In genomic region chr18:9494778-9495302, GRCh38 we compare ENCODE assay signal across 9 cellular contexts. TPM values are rescaled to one million over a fixed set of nuclear protein-coding genes. Genes with fewer than 3 reads are reported as not detected.
DNase-seq lines count a peak whose midpoint lies in the region; ATAC-seq, FAIRE-seq and TF ChIP-seq lines count a peak whose summit lies in the region.
"Had no signal": no experiment of that assay in that cellular context is flagged by ENCODE, and none has a peak within 500 bp of the region (broad histone marks: within the 10 kb centered on the region; RNA-seq: fewer than 3 reads in every experiment).

No MANE protein-coding gene starts in this region.

- H3K27ac ChIP-seq in HepG2 (ENCODE audit: extremely low read length, insufficient read depth, low read length): no peak overlapping the region
- H3K27ac ChIP-seq in right lobe of liver: no peak overlapping the region
- H3K27ac ChIP-seq in upper lobe of right lung: no peak overlapping the region
- no peak overlapping the region for H3K27ac ChIP-seq in small intestine (ENCODE audit: low read depth in 1 of 2, low read length in 1 of 2)
- H3K27ac ChIP-seq in gastroesophageal sphincter: no peak overlapping the region
- H3K27ac ChIP-seq: heart right ventricle had no signal

- TF ChIP-seq EP300 in HepG2 (IDR thresholded peaks at IDR 0.05; ENCODE audit: low read depth in 2 of 2, low read length in 2 of 2) (no peak), HepG2 (CRISPR knock-in tag; IDR thresholded peaks at IDR 0.05; ENCODE audit: borderline replicate concordance) (no peak), gastroesophageal sphincter (IDR thresholded peaks at IDR 0.05) (no peak)

- H3K36me3 Mint-ChIP-seq in activated CD8-positive, alpha-beta T cell treated with anti-CD3 and anti-CD28 coated beads for 36 hours (ENCODE audit: low read depth): peaks cover 20% of the 10 kb centered on the region

- H3K27me3 ChIP-seq in HepG2 (ENCODE audit: control insufficient read depth in 1 of 2, insufficient read depth in 2 of 2, low read length in 2 of 2): no peaks in the 10 kb centered on the region
- no peaks in the 10 kb centered on the region for H3K27me3 ChIP-seq in right lobe of liver
- no peaks in the 10 kb centered on the region for H3K27me3 ChIP-seq in upper lobe of right lung
- H3K27me3 ChIP-seq in small intestine (ENCODE audit: control insufficient read depth in 2 of 2, insufficient read depth in 2 of 2, low read length in 2 of 2): no peaks in the 10 kb centered on the region
- no peaks in the 10 kb centered on the region for H3K27me3 ChIP-seq in gastroesophageal sphincter
- H3K27me3 ChIP-seq: heart right ventricle had no signal

- H3K9me3 Mint-ChIP-seq in activated CD8-positive, alpha-beta T cell treated with anti-CD3 and anti-CD28 coated beads for 36 hours: peaks cover 2% of the 10 kb centered on the region

- no peaks in the 10 kb centered on the region for H3K27me3 Mint-ChIP-seq in activated CD8-positive, alpha-beta T cell treated with anti-CD3 and anti-CD28 coated beads for 36 hours

- no TSS peak for BruUV-seq in HepG2 (replicated peaks; lab: Mats Ljungman, UMichigan)

- peaks cover 30% of the 10 kb centered on the region for H3K4me1 Mint-ChIP-seq in activated CD8-positive, alpha-beta T cell treated with anti-CD3 and anti-CD28 coated beads for 36 hours (ENCODE audit: low read depth)

- no peak overlapping the region for H3K9ac ChIP-seq in HepG2 (ENCODE audit: insufficient read depth, low read depth, low read length)

- DNase-seq in HepG2 (ENCODE audit: low spot score) (no peak), right lobe of liver (no peak), upper lobe of right lung (no peak), small intestine (no peak), NCI-H2227 treated with DMSO at 0.1 percent for 48 hours (lab: John Stamatoyannopoulos, UW) (no peak)
- DNase-seq in activated CD8-positive, alpha-beta T cell treated with anti-CD3 and anti-CD28 coated beads for 36 hours: peak; percentile 44
- DNase-seq: heart right ventricle had no signal

- no peak overlapping the region for H2AFZ ChIP-seq in HepG2 (ENCODE audit: low read length)

- POLR2A ChIA-PET in HepG2 (lab: Yijun Ruan, JAX): no interaction called here
- POLR2A ChIA-PET in activated CD8-positive, alpha-beta T cell treated with anti-CD3 and anti-CD28 coated beads for 36 hours (lab: Charles Lee): interaction anchor here (0.7 kb wide), 1 partner anchor 643 kb away, joined by 3 read pairs; no protein-coding TSS in a partner anchor

- intact Hi-C loops in HepG2 (cut with micrococcal nuclease; ENCODE audit: unreplicated experiment) (no loop called here), right lobe of liver (cut with DNase I) (no loop called here), upper lobe of right lung (cut with DNase I) (no loop called here)
- intact Hi-C loops in activated CD8-positive, alpha-beta T cell treated with anti-CD3 and anti-CD28 coated beads for 36 hours (cut with micrococcal nuclease): no loop called here

- no peaks in the 10 kb centered on the region for H4K20me1 ChIP-seq in HepG2 (ENCODE audit: insufficient read depth, low read length)

- H3K4me3 Mint-ChIP-seq in activated CD8-positive, alpha-beta T cell treated with anti-CD3 and anti-CD28 coated beads for 36 hours: no peak overlapping the region

- ATAC-seq in HepG2 (no peak), right lobe of liver (no peak), HG03280 (IDR thresholded peaks at IDR 0.05; ENCODE audit: unreplicated experiment) (peak; percentile 82), upper lobe of right lung (peak; percentile 86), gastroesophageal sphincter (no peak)
- peak; percentile 80 for ATAC-seq in activated CD8-positive, alpha-beta T cell treated with anti-CD3 and anti-CD28 coated beads for 36 hours
- ATAC-seq: heart right ventricle had no signal

- no peak for TF ChIP-seq RAD21 in HepG2 (CRISPR knock-in tag; IDR thresholded peaks at IDR 0.05)

- 94% methylated on average over 9 of the region's 9 CpGs for WGBS in HepG2 (ENCODE audit: low lambda C conversion rate)
- 77% methylated on average over 8 of the region's 9 CpGs for WGBS in right lobe of liver (ENCODE audit: insufficient coverage, low coverage, low lambda C conversion rate, missing lambda C conversion rate)
- WGBS in small intestine, 3 donors: 82 to 86% (median 85%) methylated on average over 9 of the region's 9 CpGs
- WGBS in gastroesophageal sphincter (ENCODE audit: low coverage in 1 of 2), 2 donors: 85 to 86% methylated on average over 5 to 8 of the region's 9 CpGs

- H3K9me3 ChIP-seq in HepG2 (ENCODE audit: low read length) (no peaks in the 10 kb centered on the region), right lobe of liver (no peaks in the 10 kb centered on the region), upper lobe of right lung (no peaks in the 10 kb centered on the region), small intestine (ENCODE audit: control insufficient read depth, low read depth) (no peaks in the 10 kb centered on the region), gastroesophageal sphincter (no peaks in the 10 kb centered on the region)

- H3K4me3 ChIP-seq in HepG2 (replicated peaks in 1 of 3; ENCODE audit: insufficient read depth in 1 of 3, low read depth in 2 of 3, low read length in 3 of 3) (no peak overlapping the region), right lobe of liver (no peak overlapping the region), upper lobe of right lung (no peak overlapping the region), small intestine (ENCODE audit: low read depth in 1 of 2, low read length in 2 of 2) (no peak overlapping the region), gastroesophageal sphincter (no peak overlapping the region)
- H3K4me3 ChIP-seq: heart right ventricle had no signal

- FAIRE-seq in HepG2 (lab: Jason Lieb, UNC) (no peak), small intestine (lab: Jason Lieb, UNC) (no peak)

- H3K27ac Mint-ChIP-seq in activated CD8-positive, alpha-beta T cell treated with anti-CD3 and anti-CD28 coated beads for 36 hours: no peak overlapping the region

- in situ Hi-C loops in HepG2 (cut with HindIII; ENCODE audit: extremely low pct_ligation_motif_present, low pct_unique_long_range_greater_than_20kb): no loop called here

- TF ChIP-seq POLR2A in HepG2 (IDR thresholded peaks at IDR 0.05; ENCODE audit: insufficient read depth in 1 of 2, low read depth in 2 of 2, low read length in 2 of 2): no peak
- no peak for TF ChIP-seq POLR2A in right lobe of liver (IDR thresholded peaks at IDR 0.05)
- no peak for TF ChIP-seq POLR2A in gastroesophageal sphincter (IDR thresholded peaks at IDR 0.05)

- CTCF ChIA-PET in HepG2 (lab: Yijun Ruan, JAX; ENCODE audit: low intra/inter-chr PET ratio, low total read pairs): no interaction called here
- CTCF ChIA-PET in activated CD8-positive, alpha-beta T cell treated with anti-CD3 and anti-CD28 coated beads for 36 hours (lab: Charles Lee): interaction anchor here (1.0 kb wide), 1 partner anchor 22 kb away, joined by 3 read pairs; no protein-coding TSS in a partner anchor

- H3K36me3 ChIP-seq in HepG2 (replicated peaks in 1 of 2; ENCODE audit: control insufficient read depth in 1 of 2, insufficient read depth in 2 of 2, low read length in 2 of 2) (no peaks in the 10 kb centered on the region), right lobe of liver (no peaks in the 10 kb centered on the region), upper lobe of right lung (no peaks in the 10 kb centered on the region), small intestine (ENCODE audit: control insufficient read depth in 2 of 2, insufficient read depth in 2 of 2, low read length in 2 of 2) (no peaks in the 10 kb centered on the region), gastroesophageal sphincter (peaks cover 0 to 4% of the 10 kb centered on the region in 2 donors)

- peaks cover 43% of the 10 kb centered on the region for H3K79me2 ChIP-seq in HepG2 (ENCODE audit: insufficient read depth, low read length)

- TF ChIP-seq CTCF in HepG2 (CRISPR knock-in tag; IDR thresholded peaks at IDR 0.05) (no peak), right lobe of liver (IDR thresholded peaks at IDR 0.05) (no peak), upper lobe of right lung (IDR thresholded peaks at IDR 0.05) (no peak), gastroesophageal sphincter (IDR thresholded peaks at IDR 0.05) (no peak)
- TF ChIP-seq CTCF in activated CD8-positive, alpha-beta T cell treated with anti-CD3 and anti-CD28 coated beads for 36 hours (IDR thresholded peaks at IDR 0.05): no peak

- H3K4me2 ChIP-seq in HepG2 (ENCODE audit: low read depth, low read length): no peak overlapping the region

- H3K4me1 ChIP-seq in HepG2 (ENCODE audit: insufficient read depth, low read length): no peaks in the 10 kb centered on the region
- H3K4me1 ChIP-seq in right lobe of liver: peaks cover 0 to 3% (median 0%) of the 10 kb centered on the region in 4 donors
- H3K4me1 ChIP-seq in upper lobe of right lung: no peaks in the 10 kb centered on the region
- peaks cover 0 to 13% of the 10 kb centered on the region in 2 donors for H3K4me1 ChIP-seq in small intestine (ENCODE audit: control insufficient read depth in 2 of 2, insufficient read depth in 1 of 2, low read depth in 1 of 2, low read length in 1 of 2)
- H3K4me1 ChIP-seq in gastroesophageal sphincter: peaks cover 0 to 16% (median 3%) of the 10 kb centered on the region in 3 donors

RNA-seq across cellular contexts. Expression of gene RALBP1, which starts 19.5 kb away (rescaled TPM):
- total RNA-seq in HepG2 (2016; rRNA removed; fragmentation: Illumina TruSeq; extraction: Trizol): 33.1 and 39.9 TPM in 2 replicates
- 9.4 and 10.0 TPM in 2 replicates for total RNA-seq in HepG2 (2016; cell fraction: cytosol; rRNA removed; fragmentation: Illumina TruSeq; extraction: Trizol; ENCODE audit: low read depth)
- total RNA-seq in HepG2 (2016; cell fraction: insoluble cytoplasmic fraction; rRNA removed; fragmentation: Illumina TruSeq; extraction: Trizol): 30.2 and 34.3 TPM in 2 replicates
- 30.2 and 31.0 TPM in 2 replicates for total RNA-seq in HepG2 (2016; cell fraction: membrane; rRNA removed; fragmentation: Illumina TruSeq; extraction: Trizol)
- total RNA-seq in HepG2 (2016; cell fraction: nucleus; rRNA removed; fragmentation: Illumina TruSeq; extraction: Trizol): 13.8 and 14.2 TPM in 2 replicates
- 23.6 and 24.5 TPM in 2 replicates for polyA plus RNA-seq in HepG2 (2011; rRNA removed)
- 29.3 and 33.5 TPM in 2 replicates for polyA plus RNA-seq in HepG2 (2011; cell fraction: cytosol; rRNA removed)
- 13.3 and 15.1 TPM in 2 replicates for polyA plus RNA-seq in HepG2 (2011; cell fraction: nucleus; rRNA removed)
- polyA plus RNA-seq in HepG2 (2012): 26.8 and 27.1 TPM in 2 replicates
- 7.0 and 8.2 TPM in 2 replicates for polyA plus RNA-seq in HepG2 (2016; cell fraction: cytosol; fragmentation: Illumina TruSeq; extraction: Trizol; ENCODE audit: low read depth)
- polyA plus RNA-seq in HepG2 (2016; cell fraction: insoluble cytoplasmic fraction; fragmentation: Illumina TruSeq; extraction: Trizol; ENCODE audit: low read depth): 32.1 and 36.3 TPM in 2 replicates
- polyA plus RNA-seq in HepG2 (2016; cell fraction: membrane; fragmentation: Illumina TruSeq; extraction: Trizol; ENCODE audit: low read depth): 22.0 and 22.5 TPM in 2 replicates
- polyA plus RNA-seq in HepG2 (2016; cell fraction: nucleus; fragmentation: Illumina TruSeq; extraction: Trizol; ENCODE audit: insufficient read depth, low read depth): 18.9 and 19.8 TPM in 2 replicates
- polyA minus RNA-seq in HepG2 (2011; rRNA and poly(A)+ RNA removed; ENCODE audit: low replicate concordance): 27.4 and 36.7 TPM in 2 replicates
- polyA minus RNA-seq in HepG2 (2011; cell fraction: cytosol; rRNA and poly(A)+ RNA removed): 18.6 and 19.0 TPM in 2 replicates
- 17.0 and 17.4 TPM in 2 replicates for polyA minus RNA-seq in HepG2 (2011; cell fraction: nucleus; rRNA and poly(A)+ RNA removed)
- 10 to 100 TPM; 16.3 to 35.9 (median 21.5) TPM for total RNA-seq in right lobe of liver
- 10 to 100 TPM; 47.8 to 50.2 TPM for total RNA-seq in activated CD8-positive, alpha-beta T cell treated with anti-CD3 and anti-CD28 coated beads for 36 hours
- total RNA-seq in upper lobe of right lung: 53.3 TPM
- 10 to 100 TPM; 18.1 to 30.4 (median 19.7) TPM for polyA plus RNA-seq in small intestine
- total RNA-seq in gastroesophageal sphincter: 100 to 1,000 TPM in 3 of 4 donors, 10 to 100 TPM in 1; 92.9 to 157 (median 131) TPM

Comparison
In these comparisons a context has a peak if more than half of its experiments do, and no peak if none do; other contexts are left out.
1. ATAC-seq: peak in HG03280 (single experiment), activated CD8-positive, alpha-beta T cell treated with anti-CD3 and anti-CD28 coated beads for 36 hours (single experiment) and upper lobe of right lung (single experiment); none in HepG2 (single experiment), right lobe of liver (0 of 4) and gastroesophageal sphincter (single experiment).